24 cellular contexts compared by ENCODE assay signal in the genomic region with DNA sequence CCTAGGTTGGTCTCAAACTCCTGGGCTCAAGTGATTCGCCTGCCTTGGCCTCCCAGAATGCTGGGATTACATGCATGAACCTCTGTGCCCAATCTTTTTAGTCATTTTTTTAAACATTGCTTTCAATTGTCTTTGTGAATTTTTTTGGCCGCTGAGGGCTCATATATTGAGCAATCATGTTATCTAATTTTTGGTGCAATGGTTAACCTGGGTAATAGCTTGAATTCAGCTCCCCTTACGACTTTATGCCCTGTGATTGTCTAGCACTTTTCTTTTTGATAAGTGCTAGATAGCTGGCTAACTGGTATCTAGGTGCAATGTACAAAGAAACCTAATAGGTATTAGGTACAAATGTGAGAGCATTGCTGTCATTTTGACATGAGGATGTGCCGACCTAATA.
"Had no signal": no experiment of that assay in that cellular context is flagged by ENCODE, and none has a peak within 500 bp of the region (broad histone marks: within the 10 kb centered on the region; RNA-seq: fewer than 3 reads in every experiment).

No MANE protein-coding gene starts in this region.

- H3K4me1 Mint-ChIP-seq: mesothelial cell of epicardium had no signal

- H3K36me3 Mint-ChIP-seq: mesothelial cell of epicardium, naive B cell had no signal

- H3K27me3 ChIP-seq: dorsolateral prefrontal cortex, gastrocnemius medialis had no signal

- H3K9me3 ChIP-seq: esophagus muscularis mucosa, gastrocnemius medialis, left ventricle myocardium inferior, lower lobe of right lung, mucosa of descending colon had no signal

- ATAC-seq: gastrocnemius medialis, heart right ventricle, left cardiac atrium, lower lobe of right lung, mucosa of descending colon had no signal

- H3K4me1 ChIP-seq: esophagus muscularis mucosa, gastrocnemius medialis, left ventricle myocardium inferior, lower lobe of right lung had no signal

- FAIRE-seq: colon, endothelial cell of umbilical vein, islet of Langerhans, keratinocyte had no signal

- H3K27ac ChIP-seq: coronary artery, dorsolateral prefrontal cortex, esophagus muscularis mucosa, gastrocnemius medialis, heart right ventricle, left ventricle myocardium inferior, lower lobe of right lung had no signal

- H3K27ac Mint-ChIP-seq: mesothelial cell of epicardium, naive B cell had no signal

- H3K4me3 ChIP-seq: coronary artery, dorsolateral prefrontal cortex, esophagus muscularis mucosa, gastrocnemius medialis, heart right ventricle, left ventricle myocardium inferior, lower lobe of right lung, mucosa of descending colon had no signal

- H3K36me3 ChIP-seq: esophagus muscularis mucosa, gastrocnemius medialis, heart right ventricle, left ventricle myocardium inferior, lower lobe of right lung had no signal

- DNase-seq: dermis blood vessel endothelial cell; dorsolateral prefrontal cortex; effector CD4-positive, alpha-beta T cell; effector memory CD4-positive, alpha-beta T cell; foreskin fibroblast; foreskin melanocyte; gastrocnemius medialis; glutamatergic neuron; head of caudate nucleus; heart right ventricle; hippocampal formation; left cardiac atrium; left ventricle myocardium inferior; lower lobe of right lung; mesenchymal stem cell; mucosa of descending colon; naive B cell had no signal

- H3K4me3 Mint-ChIP-seq: mesothelial cell of epicardium, naive B cell had no signal
